In genomic region chr6:3422457-3422816, GRCh38 we compare ENCODE assay signal across 1 cellular context.
TF ChIP-seq lines count a peak whose summit lies in the region.

No MANE protein-coding gene starts in this region.

TF ChIP-seq in GM23338, 12 proteins besides CTCF, POLR2A, EP300 and RAD21 (continued from another document):
- TF ChIP-seq, protein P1, sequence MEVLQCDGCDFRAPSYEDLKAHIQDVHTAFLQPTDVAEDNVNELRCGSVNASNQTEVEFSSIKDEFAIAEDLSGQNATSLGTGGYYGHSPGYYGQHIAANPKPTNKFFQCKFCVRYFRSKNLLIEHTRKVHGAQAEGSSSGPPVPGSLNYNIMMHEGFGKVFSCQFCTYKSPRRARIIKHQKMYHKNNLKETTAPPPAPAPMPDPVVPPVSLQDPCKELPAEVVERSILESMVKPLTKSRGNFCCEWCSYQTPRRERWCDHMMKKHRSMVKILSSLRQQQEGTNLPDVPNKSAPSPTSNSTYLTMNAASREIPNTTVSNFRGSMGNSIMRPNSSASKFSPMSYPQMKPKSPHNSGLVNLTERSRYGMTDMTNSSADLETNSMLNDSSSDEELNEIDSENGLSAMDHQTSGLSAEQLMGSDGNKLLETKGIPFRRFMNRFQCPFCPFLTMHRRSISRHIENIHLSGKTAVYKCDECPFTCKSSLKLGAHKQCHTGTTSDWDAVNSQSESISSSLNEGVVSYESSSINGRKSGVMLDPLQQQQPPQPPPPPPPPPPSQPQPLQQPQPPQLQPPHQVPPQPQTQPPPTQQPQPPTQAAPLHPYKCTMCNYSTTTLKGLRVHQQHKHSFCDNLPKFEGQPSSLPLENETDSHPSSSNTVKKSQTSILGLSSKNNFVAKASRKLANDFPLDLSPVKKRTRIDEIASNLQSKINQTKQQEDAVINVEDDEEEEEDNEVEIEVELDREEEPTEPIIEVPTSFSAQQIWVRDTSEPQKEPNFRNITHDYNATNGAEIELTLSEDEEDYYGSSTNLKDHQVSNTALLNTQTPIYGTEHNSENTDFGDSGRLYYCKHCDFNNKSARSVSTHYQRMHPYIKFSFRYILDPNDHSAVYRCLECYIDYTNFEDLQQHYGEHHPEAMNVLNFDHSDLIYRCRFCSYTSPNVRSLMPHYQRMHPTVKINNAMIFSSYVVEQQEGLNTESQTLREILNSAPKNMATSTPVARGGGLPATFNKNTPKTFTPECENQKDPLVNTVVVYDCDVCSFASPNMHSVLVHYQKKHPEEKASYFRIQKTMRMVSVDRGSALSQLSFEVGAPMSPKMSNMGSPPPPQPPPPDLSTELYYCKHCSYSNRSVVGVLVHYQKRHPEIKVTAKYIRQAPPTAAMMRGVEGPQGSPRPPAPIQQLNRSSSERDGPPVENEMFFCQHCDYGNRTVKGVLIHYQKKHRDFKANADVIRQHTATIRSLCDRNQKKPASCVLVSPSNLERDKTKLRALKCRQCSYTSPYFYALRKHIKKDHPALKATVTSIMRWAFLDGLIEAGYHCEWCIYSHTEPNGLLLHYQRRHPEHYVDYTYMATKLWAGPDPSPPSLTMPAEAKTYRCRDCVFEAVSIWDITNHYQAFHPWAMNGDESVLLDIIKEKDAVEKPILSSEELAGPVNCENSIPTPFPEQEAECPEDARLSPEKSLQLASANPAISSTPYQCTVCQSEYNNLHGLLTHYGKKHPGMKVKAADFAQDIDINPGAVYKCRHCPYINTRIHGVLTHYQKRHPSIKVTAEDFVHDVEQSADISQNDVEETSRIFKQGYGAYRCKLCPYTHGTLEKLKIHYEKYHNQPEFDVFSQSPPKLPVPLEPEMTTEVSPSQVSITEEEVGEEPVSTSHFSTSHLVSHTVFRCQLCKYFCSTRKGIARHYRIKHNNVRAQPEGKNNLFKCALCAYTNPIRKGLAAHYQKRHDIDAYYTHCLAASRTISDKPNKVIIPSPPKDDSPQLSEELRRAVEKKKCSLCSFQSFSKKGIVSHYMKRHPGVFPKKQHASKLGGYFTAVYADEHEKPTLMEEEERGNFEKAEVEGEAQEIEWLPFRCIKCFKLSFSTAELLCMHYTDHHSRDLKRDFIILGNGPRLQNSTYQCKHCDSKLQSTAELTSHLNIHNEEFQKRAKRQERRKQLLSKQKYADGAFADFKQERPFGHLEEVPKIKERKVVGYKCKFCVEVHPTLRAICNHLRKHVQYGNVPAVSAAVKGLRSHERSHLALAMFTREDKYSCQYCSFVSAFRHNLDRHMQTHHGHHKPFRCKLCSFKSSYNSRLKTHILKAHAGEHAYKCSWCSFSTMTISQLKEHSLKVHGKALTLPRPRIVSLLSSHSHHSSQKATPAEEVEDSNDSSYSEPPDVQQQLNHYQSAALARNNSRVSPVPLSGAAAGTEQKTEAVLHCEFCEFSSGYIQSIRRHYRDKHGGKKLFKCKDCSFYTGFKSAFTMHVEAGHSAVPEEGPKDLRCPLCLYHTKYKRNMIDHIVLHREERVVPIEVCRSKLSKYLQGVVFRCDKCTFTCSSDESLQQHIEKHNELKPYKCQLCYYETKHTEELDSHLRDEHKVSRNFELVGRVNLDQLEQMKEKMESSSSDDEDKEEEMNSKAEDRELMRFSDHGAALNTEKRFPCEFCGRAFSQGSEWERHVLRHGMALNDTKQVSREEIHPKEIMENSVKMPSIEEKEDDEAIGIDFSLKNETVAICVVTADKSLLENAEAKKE (CRISPR knock-in tag; IDR thresholded peaks at IDR 0.05) = no peak
- TF ChIP-seq POLR2AphosphoS5 (IDR thresholded peaks at IDR 0.05; ENCODE audit: low read depth) = no peak
